ENCODE assay signal across 27 cellular contexts in the genomic region with DNA sequence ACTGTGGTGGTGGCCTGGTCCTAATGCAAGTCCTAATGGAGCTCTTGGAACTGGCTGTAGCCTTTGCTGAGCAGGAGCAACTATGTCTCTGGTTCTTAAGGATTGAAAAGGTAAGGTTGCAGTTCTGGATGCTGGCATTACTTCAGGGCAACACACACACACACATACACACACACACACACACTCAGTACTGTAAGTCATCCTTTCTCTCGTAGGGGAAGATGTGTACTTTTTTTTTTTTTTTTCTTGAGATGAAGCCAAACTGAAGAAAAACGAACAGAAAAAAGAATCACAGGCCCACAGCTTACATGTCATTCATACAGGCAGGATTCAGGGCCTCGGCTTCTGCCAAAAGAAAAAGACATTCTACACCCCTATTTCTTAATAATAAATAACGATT.
DNase-seq lines count a peak whose midpoint lies in the region; ATAC-seq and TF ChIP-seq lines count a peak whose summit lies in the region.
"Had no signal": no experiment of that assay in that cellular context is flagged by ENCODE, and none has a peak within 500 bp of the region (broad histone marks: within the 10 kb centered on the region; RNA-seq: fewer than 3 reads in every experiment).

No MANE protein-coding gene starts in this region.

- no peaks in the 10 kb centered on the region for H3K27me3 ChIP-seq in CD8-positive, alpha-beta memory T cell (ENCODE audit: insufficient read depth, low read length, poor library complexity, severe bottlenecking)
- H3K27me3 ChIP-seq in adipocyte (replicated peaks; ENCODE audit: control insufficient read depth, insufficient read depth, low read length) (no peaks in the 10 kb centered on the region), right lobe of liver (no peaks in the 10 kb centered on the region)
- H3K27me3 ChIP-seq: body of pancreas, dorsolateral prefrontal cortex, gastroesophageal sphincter had no signal

- no peaks in the 10 kb centered on the region for H3K36me3 ChIP-seq in CD8-positive, alpha-beta memory T cell (ENCODE audit: insufficient read depth, low read length)
- H3K36me3 ChIP-seq in adipocyte (ENCODE audit: control insufficient read depth, insufficient read depth, low read length, severe bottlenecking) (no peaks in the 10 kb centered on the region), right lobe of liver (no peaks in the 10 kb centered on the region)
- H3K36me3 ChIP-seq: gastroesophageal sphincter had no signal

- H3K9ac ChIP-seq in adipocyte (ENCODE audit: low read length) = peak overlapping the region; percentile 52

- CTCF ChIA-PET in CD8-positive, alpha-beta memory T cell (lab: Charles Lee) = no interaction called here

- H3K27me3 Mint-ChIP-seq in CD8-positive, alpha-beta memory T cell = peaks cover 0 to 2% of the 10 kb centered on the region in 2 donors
- no peaks in the 10 kb centered on the region for H3K27me3 Mint-ChIP-seq in nephron (ENCODE audit: low read depth)
- peaks cover 3% of the 10 kb centered on the region for H3K27me3 Mint-ChIP-seq in activated naive CD8-positive, alpha-beta T cell treated with anti-CD3 and anti-CD28 coated beads for 36 hours

- no peak overlapping the region for H3K4me3 Mint-ChIP-seq in CD8-positive, alpha-beta memory T cell
- H3K4me3 Mint-ChIP-seq in nephron = peak overlapping the region in 1 of 3 experiments; percentile 30
- no peak overlapping the region for H3K4me3 Mint-ChIP-seq in activated naive CD8-positive, alpha-beta T cell treated with anti-CD3 and anti-CD28 coated beads for 36 hours
- H3K4me3 Mint-ChIP-seq: activated CD8-positive, alpha-beta T cell treated with anti-CD3 and anti-CD28 coated beads, Interleukin-2, amount 10 ng/mL, durations not matched to agents 7 days and 5 days; activated naive CD4-positive, alpha-beta T cell treated with anti-CD3 and anti-CD28 coated beads, Interleukin-2, amount 10 ng/mL, durations not matched to agents 7 days and 5 days; stimulated activated naive CD8-positive, alpha-beta T cell treated with anti-CD3 and anti-CD28 coated beads, Interleukin-15, amount 100 ng/mL, for 72 hours; type B pancreatic cell had no signal

- POLR2A ChIA-PET in CD8-positive, alpha-beta memory T cell (lab: Charles Lee) = no interaction called here

- H3K4me3 ChIP-seq in CD8-positive, alpha-beta memory T cell (ENCODE audit: low read length) = no peak overlapping the region
- H3K4me3 ChIP-seq in adipocyte (ENCODE audit: low read length) (peak overlapping the region; percentile 55), right lobe of liver (no peak overlapping the region)
- H3K4me3 ChIP-seq: body of pancreas, dorsolateral prefrontal cortex, gastroesophageal sphincter, psoas muscle had no signal

- intact Hi-C loops in right lobe of liver (cut with DNase I) = loop anchor here in 1 of 2 donors (10.0 kb wide), 1 partner anchor 436 kb away; no protein-coding TSS in a partner anchor

- H3K36me3 Mint-ChIP-seq in CD8-positive, alpha-beta memory T cell = peaks cover 0 to 3% (median 0%) of the 10 kb centered on the region in 3 donors
- H3K36me3 Mint-ChIP-seq in nephron (ENCODE audit: low read depth) = no peaks in the 10 kb centered on the region
- H3K36me3 Mint-ChIP-seq in activated naive CD8-positive, alpha-beta T cell treated with anti-CD3 and anti-CD28 coated beads for 36 hours = no peaks in the 10 kb centered on the region
- H3K36me3 Mint-ChIP-seq: type B pancreatic cell had no signal

- no peaks in the 10 kb centered on the region for H3K9me3 ChIP-seq in CD8-positive, alpha-beta memory T cell (ENCODE audit: low read length)
- H3K9me3 ChIP-seq in adipocyte (ENCODE audit: control insufficient read depth, low read length) (no peaks in the 10 kb centered on the region), right lobe of liver (no peaks in the 10 kb centered on the region)
- H3K9me3 ChIP-seq: body of pancreas, gastroesophageal sphincter, psoas muscle had no signal

- H3K27ac Mint-ChIP-seq in CD8-positive, alpha-beta memory T cell = peak overlapping the region in 7 of 8 donors; percentile 8 to 97 (median 77)
- H3K27ac Mint-ChIP-seq in nephron = peak overlapping the region; percentile 69 to 98 (median 94)
- no peak overlapping the region for H3K27ac Mint-ChIP-seq in activated naive CD8-positive, alpha-beta T cell treated with anti-CD3 and anti-CD28 coated beads for 36 hours
- H3K27ac Mint-ChIP-seq: activated naive CD4-positive, alpha-beta T cell treated with anti-CD3 and anti-CD28 coated beads, Interleukin-2, amount 10 ng/mL, durations not matched to agents 7 days and 5 days; stimulated activated naive CD8-positive, alpha-beta T cell treated with anti-CD3 and anti-CD28 coated beads, Interleukin-15, amount 100 ng/mL, for 72 hours; type B pancreatic cell had no signal

- no peak for DNase-seq in CD8-positive, alpha-beta memory T cell
- DNase-seq in adipocyte (ENCODE audit: low read depth) = no peak
- DNase-seq in epithelial cell of prostate (ENCODE audit: low read depth, low spot score) = peak; percentile 14
- DNase-seq in right lobe of liver = no peak
- no peak for DNase-seq in activated naive CD8-positive, alpha-beta T cell treated with anti-CD3 and anti-CD28 coated beads for 36 hours
- DNase-seq: activated CD4-positive, CD25-positive, alpha-beta regulatory T cell; activated CD8-positive, alpha-beta T cell treated with anti-CD3 and anti-CD28 coated beads, Interleukin-2, amount 10 ng/mL, durations not matched to agents 7 days and 5 days; activated naive CD4-positive, alpha-beta T cell treated with anti-CD3 and anti-CD28 coated beads, Interleukin-2, amount 10 ng/mL, durations not matched to agents 7 days and 5 days; activated T-cell treated with anti-CD3 and anti-CD28 coated beads, Interleukin-2, amount 50 U/mL, for 1 hour; body of pancreas; dorsolateral prefrontal cortex; H7; kidney glomerular epithelial cell; mesendoderm; NCI-H1417 treated with DMSO at 0.1 percent for 48 hours; NCI-H2171; psoas muscle; small intestine; stimulated activated CD4-positive, alpha-beta T cell treated with anti-CD3 and anti-CD28 coated beads, Interleukin-4, amount 100 ng/mL, for 24 hours; stimulated activated naive CD8-positive, alpha-beta T cell treated with anti-CD3 and anti-CD28 coated beads, Interleukin-15, amount 100 ng/mL, for 72 hours; T1000 had no signal

- H3K4me1 Mint-ChIP-seq in CD8-positive, alpha-beta memory T cell = peaks cover 21 to 37% (median 27%) of the 10 kb centered on the region in 3 donors
- peaks cover 61% of the 10 kb centered on the region for H3K4me1 Mint-ChIP-seq in nephron
- peaks cover 17% of the 10 kb centered on the region for H3K4me1 Mint-ChIP-seq in activated naive CD8-positive, alpha-beta T cell treated with anti-CD3 and anti-CD28 coated beads for 36 hours

- TF ChIP-seq CTCF in nephron (IDR thresholded peaks at IDR 0.05; ENCODE audit: unreplicated experiment in 3 of 3) (no peak), right lobe of liver (IDR thresholded peaks at IDR 0.05) (no peak)

- H3K4me1 ChIP-seq in CD8-positive, alpha-beta memory T cell (ENCODE audit: insufficient read depth, low read length) = peaks cover 19% of the 10 kb centered on the region
- peaks cover 55% of the 10 kb centered on the region for H3K4me1 ChIP-seq in adipocyte (ENCODE audit: control insufficient read depth, insufficient read depth, low read length)
- H3K4me1 ChIP-seq in right lobe of liver = peaks cover 0 to 2% (median 0%) of the 10 kb centered on the region in 4 donors
- H3K4me1 ChIP-seq: body of pancreas, psoas muscle had no signal

- TF ChIP-seq POLR2A in right lobe of liver (IDR thresholded peaks at IDR 0.05) = no peak

- ATAC-seq in right lobe of liver (no peak), HG03095 (IDR thresholded peaks at IDR 0.05; ENCODE audit: unreplicated experiment) (no peak), GM18868 (IDR thresholded peaks at IDR 0.05; ENCODE audit: unreplicated experiment) (no peak)
- ATAC-seq: activated CD8-positive, alpha-beta T cell treated with anti-CD3 and anti-CD28 coated beads, Interleukin-2, amount 10 ng/mL, durations not matched to agents 7 days and 5 days; body of pancreas; gastroesophageal sphincter; SK-N-SH treated with all-trans-retinoic acid at 6 μM for 48 hours; stimulated activated naive CD8-positive, alpha-beta T cell treated with anti-CD3 and anti-CD28 coated beads, Interleukin-15, amount 100 ng/mL, for 72 hours had no signal

- 56% methylated on average over 4 of the region's 4 CpGs for WGBS in right lobe of liver (ENCODE audit: insufficient coverage, low coverage, low lambda C conversion rate, missing lambda C conversion rate)

- no peaks in the 10 kb centered on the region for H3K9me3 Mint-ChIP-seq in CD8-positive, alpha-beta memory T cell
- no peaks in the 10 kb centered on the region for H3K9me3 Mint-ChIP-seq in nephron
- no peaks in the 10 kb centered on the region for H3K9me3 Mint-ChIP-seq in activated naive CD8-positive, alpha-beta T cell treated with anti-CD3 and anti-CD28 coated beads for 36 hours
- H3K9me3 Mint-ChIP-seq: stimulated activated naive CD8-positive, alpha-beta T cell treated with anti-CD3 and anti-CD28 coated beads, Interleukin-15, amount 100 ng/mL, for 72 hours; type B pancreatic cell had no signal

- no peak overlapping the region for H3K27ac ChIP-seq in CD8-positive, alpha-beta memory T cell (ENCODE audit: low read depth, low read length)
- H3K27ac ChIP-seq in epithelial cell of prostate = no peak overlapping the region
- no peak overlapping the region for H3K27ac ChIP-seq in right lobe of liver
- H3K27ac ChIP-seq: body of pancreas, dorsolateral prefrontal cortex, psoas muscle had no signal
